ENCODE assay signal across 1 cellular context in genomic region chr7:64888901-64889685, GRCh38.
TF ChIP-seq lines count a peak whose summit lies in the region.

No MANE protein-coding gene starts in this region.

TF ChIP-seq in HepG2, 621 proteins besides CTCF, POLR2A, EP300 and RAD21 (continued from another document and continues in another):
- TF ChIP-seq THAP9 (CRISPR knock-in tag; IDR thresholded peaks at IDR 0.05; ENCODE audit: borderline replicate concordance) (0 out of 2 replicates have a peak, but pooled peaks have one; percentile 2), ZUFSP (CRISPR knock-in tag; IDR thresholded peaks at IDR 0.05; ENCODE audit: borderline replicate concordance) (no peak), ZMYM4 (CRISPR knock-in tag; IDR thresholded peaks at IDR 0.05) (0 out of 2 replicates have a peak, but pooled peaks have one; percentile 21), PHF8 (CRISPR knock-in tag; IDR thresholded peaks at IDR 0.05) (peak; percentile 55; the same call in 1 of the 2 replicates), MYNN (CRISPR knock-in tag; IDR thresholded peaks at IDR 0.05; ENCODE audit: low read depth) (0 out of 2 replicates have a peak, but pooled peaks have one; percentile 18), ZNF543 (CRISPR knock-in tag; IDR thresholded peaks at IDR 0.05) (peak; percentile 17; the same call in 1 of the 2 replicates), ARID4A (CRISPR knock-in tag; IDR thresholded peaks at IDR 0.05; ENCODE audit: borderline replicate concordance) (peak; percentile 18), ZNF777 (CRISPR knock-in tag; IDR thresholded peaks at IDR 0.05) (peak; percentile 70), NBN (conservative IDR thresholded peaks at IDR 0.05) (no peak), NFRKB (IDR thresholded peaks at IDR 0.05) (no peak), RXRB (CRISPR knock-in tag; IDR thresholded peaks at IDR 0.05; ENCODE audit: borderline replicate concordance) (0 out of 2 replicates have a peak, but pooled peaks have one; percentile 10), NR2F6 (IDR thresholded peaks at IDR 0.05) (no peak), NR2F6 (CRISPR knock-in tag; IDR thresholded peaks at IDR 0.05) (no peak), EED (CRISPR knock-in tag; IDR thresholded peaks at IDR 0.05) (peak; percentile 24; the same call in 1 of the 2 replicates), JUN (CRISPR knock-in tag; IDR thresholded peaks at IDR 0.05) (no peak), ELF1 (CRISPR knock-in tag; IDR thresholded peaks at IDR 0.05) (peak; percentile 21; the same call in 1 of the 2 replicates), ZNF224 (CRISPR knock-in tag; IDR thresholded peaks at IDR 0.05) (0 out of 2 replicates have a peak, but pooled peaks have one; percentile 0), ZNF800 (CRISPR knock-in tag; IDR thresholded peaks at IDR 0.05) (peak; percentile 53; the same call in 1 of the 2 replicates), ZNF282 (IDR thresholded peaks at IDR 0.05; ENCODE audit: partially characterized antibody) (no peak), KDM2A (CRISPR knock-in tag; IDR thresholded peaks at IDR 0.05; ENCODE audit: borderline replicate concordance, low read depth) (0 out of 2 replicates have a peak, but pooled peaks have one; percentile 18), SAP130 (CRISPR knock-in tag; IDR thresholded peaks at IDR 0.05; ENCODE audit: low read depth) (0 out of 2 replicates have a peak, but pooled peaks have one; percentile 21), ZNF232 (CRISPR knock-in tag; IDR thresholded peaks at IDR 0.05; ENCODE audit: borderline replicate concordance) (0 out of 2 replicates have a peak, but pooled peaks have one; percentile 24), ZNF747 (CRISPR knock-in tag; IDR thresholded peaks at IDR 0.05; ENCODE audit: borderline replicate concordance) (0 out of 2 replicates have a peak, but pooled peaks have one; percentile 51), HOXA9 (CRISPR knock-in tag; IDR thresholded peaks at IDR 0.05; ENCODE audit: borderline replicate concordance) (no peak), MED1 (CRISPR knock-in tag; IDR thresholded peaks at IDR 0.05) (0 out of 2 replicates have a peak, but pooled peaks have one; percentile 23), ZNF574 (CRISPR knock-in tag; IDR thresholded peaks at IDR 0.05) (0 out of 2 replicates have a peak, but pooled peaks have one; percentile 13), KMT2A (CRISPR knock-in tag; IDR thresholded peaks at IDR 0.05) (0 out of 2 replicates have a peak, but pooled peaks have one; percentile 26), GABPB1 (CRISPR knock-in tag; IDR thresholded peaks at IDR 0.05) (peak; percentile 46; the same call in 1 of the 2 replicates), LCORL (IDR thresholded peaks at IDR 0.05) (no peak), LCORL (CRISPR knock-in tag; IDR thresholded peaks at IDR 0.05) (peak; percentile 46; the same call in 1 of the 2 replicates), HOXA3 (CRISPR knock-in tag; IDR thresholded peaks at IDR 0.05) (0 out of 2 replicates have a peak, but pooled peaks have one; percentile 26), HDAC6 (IDR thresholded peaks at IDR 0.05; ENCODE audit: low read depth, low read length) (no peak), ZNF143 (CRISPR knock-in tag; IDR thresholded peaks at IDR 0.05) (no peak), HNRNPLL (IDR thresholded peaks at IDR 0.05; ENCODE audit: low read depth, low read length, poor library complexity, severe bottlenecking) (peak; percentile 73), CHD2 (IDR thresholded peaks at IDR 0.05; ENCODE audit: low read depth, low read length) (no peak)
- TF ChIP-seq, protein P1, sequence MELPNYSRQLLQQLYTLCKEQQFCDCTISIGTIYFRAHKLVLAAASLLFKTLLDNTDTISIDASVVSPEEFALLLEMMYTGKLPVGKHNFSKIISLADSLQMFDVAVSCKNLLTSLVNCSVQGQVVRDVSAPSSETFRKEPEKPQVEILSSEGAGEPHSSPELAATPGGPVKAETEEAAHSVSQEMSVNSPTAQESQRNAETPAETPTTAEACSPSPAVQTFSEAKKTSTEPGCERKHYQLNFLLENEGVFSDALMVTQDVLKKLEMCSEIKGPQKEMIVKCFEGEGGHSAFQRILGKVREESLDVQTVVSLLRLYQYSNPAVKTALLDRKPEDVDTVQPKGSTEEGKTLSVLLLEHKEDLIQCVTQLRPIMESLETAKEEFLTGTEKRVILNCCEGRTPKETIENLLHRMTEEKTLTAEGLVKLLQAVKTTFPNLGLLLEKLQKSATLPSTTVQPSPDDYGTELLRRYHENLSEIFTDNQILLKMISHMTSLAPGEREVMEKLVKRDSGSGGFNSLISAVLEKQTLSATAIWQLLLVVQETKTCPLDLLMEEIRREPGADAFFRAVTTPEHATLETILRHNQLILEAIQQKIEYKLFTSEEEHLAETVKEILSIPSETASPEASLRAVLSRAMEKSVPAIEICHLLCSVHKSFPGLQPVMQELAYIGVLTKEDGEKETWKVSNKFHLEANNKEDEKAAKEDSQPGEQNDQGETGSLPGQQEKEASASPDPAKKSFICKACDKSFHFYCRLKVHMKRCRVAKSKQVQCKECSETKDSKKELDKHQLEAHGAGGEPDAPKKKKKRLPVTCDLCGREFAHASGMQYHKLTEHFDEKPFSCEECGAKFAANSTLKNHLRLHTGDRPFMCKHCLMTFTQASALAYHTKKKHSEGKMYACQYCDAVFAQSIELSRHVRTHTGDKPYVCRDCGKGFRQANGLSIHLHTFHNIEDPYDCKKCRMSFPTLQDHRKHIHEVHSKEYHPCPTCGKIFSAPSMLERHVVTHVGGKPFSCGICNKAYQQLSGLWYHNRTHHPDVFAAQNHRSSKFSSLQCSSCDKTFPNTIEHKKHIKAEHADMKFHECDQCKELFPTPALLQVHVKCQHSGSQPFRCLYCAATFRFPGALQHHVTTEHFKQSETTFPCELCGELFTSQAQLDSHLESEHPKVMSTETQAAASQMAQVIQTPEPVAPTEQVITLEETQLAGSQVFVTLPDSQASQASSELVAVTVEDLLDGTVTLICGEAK (IDR thresholded peaks at IDR 0.05), result no peak
- TF ChIP-seq, protein P1 (CRISPR knock-in tag; IDR thresholded peaks at IDR 0.05), result peak; percentile 25; the same call in 1 of the 2 replicates
